17 cellular contexts compared by ENCODE assay signal in the genomic region with DNA sequence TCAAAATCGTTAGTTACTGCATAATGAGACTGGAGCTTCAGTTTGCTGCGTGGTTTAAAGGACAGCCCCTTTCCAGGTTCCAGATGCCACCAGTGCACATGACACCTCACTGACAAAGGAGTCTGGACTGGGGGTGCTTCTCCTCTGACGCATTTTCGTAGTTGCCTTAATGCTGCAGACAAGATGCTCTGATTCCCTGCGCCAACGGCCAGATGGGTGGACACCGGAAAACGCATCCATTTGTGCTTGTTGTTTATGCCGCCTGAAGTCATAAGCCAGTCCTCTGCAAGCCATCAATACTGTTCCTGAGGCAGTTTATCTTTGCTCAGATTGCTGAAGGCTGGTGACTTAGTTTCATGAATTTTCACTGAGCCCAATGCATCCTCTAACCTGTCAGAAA. TPM values are rescaled to one million over a fixed set of nuclear protein-coding genes. Genes with fewer than 3 reads are reported as not detected.
DNase-seq lines count a peak whose midpoint lies in the region; ATAC-seq and TF ChIP-seq lines count a peak whose summit lies in the region.
"Had no signal": no experiment of that assay in that cellular context is flagged by ENCODE, and none has a peak within 500 bp of the region (broad histone marks: within the 10 kb centered on the region; RNA-seq: fewer than 3 reads in every experiment).

No MANE protein-coding gene starts in this region.

- H3K27ac Mint-ChIP-seq in T-helper 2 cell treated with Interferon-gamma antibody and Interleukin-4, amounts not matched to agents 5 μg/mL and 100 μg/mL, for 36 hours, result peak overlapping the region; percentile 20
- H3K27ac Mint-ChIP-seq in glutamatergic neuron (ENCODE audit: unreplicated experiment), result peak overlapping the region; percentile 89
- H3K27ac Mint-ChIP-seq in activated T-helper 1 cell treated with anti-CD3 and anti-CD28 coated beads, Interleukin-12 subunit alpha, Interleukin-12 subunit beta, Interleukin-2, Interleukin-4 antibody, amounts not matched to agents 30 ng/mL and 10 ng/mL and 1 ng/mL, durations not matched to agents 14 hours and 24 hours and 36 hours, result no peak overlapping the region

- H3K27me3 Mint-ChIP-seq in T-helper 2 cell treated with Interferon-gamma antibody and Interleukin-4, amounts not matched to agents 5 μg/mL and 100 μg/mL, for 36 hours (ENCODE audit: low read depth), result no peaks in the 10 kb centered on the region
- H3K27me3 Mint-ChIP-seq in glutamatergic neuron (ENCODE audit: unreplicated experiment), result no peaks in the 10 kb centered on the region
- no peaks in the 10 kb centered on the region for H3K27me3 Mint-ChIP-seq in activated T-helper 1 cell treated with anti-CD3 and anti-CD28 coated beads, Interleukin-12 subunit alpha, Interleukin-12 subunit beta, Interleukin-2, Interleukin-4 antibody, amounts not matched to agents 30 ng/mL and 10 ng/mL and 1 ng/mL, durations not matched to agents 14 hours and 24 hours and 36 hours (ENCODE audit: insufficient read depth)
- H3K27me3 Mint-ChIP-seq: CD4-positive, CD25-positive, alpha-beta regulatory T cell had no signal

- no peak overlapping the region for H3K4me3 Mint-ChIP-seq in T-helper 2 cell treated with Interferon-gamma antibody and Interleukin-4, amounts not matched to agents 5 μg/mL and 100 μg/mL, for 36 hours
- H3K4me3 Mint-ChIP-seq in glutamatergic neuron (ENCODE audit: unreplicated experiment), result peak overlapping the region; percentile 18
- no peak overlapping the region for H3K4me3 Mint-ChIP-seq in activated T-helper 1 cell treated with anti-CD3 and anti-CD28 coated beads, Interleukin-12 subunit alpha, Interleukin-12 subunit beta, Interleukin-2, Interleukin-4 antibody, amounts not matched to agents 30 ng/mL and 10 ng/mL and 1 ng/mL, durations not matched to agents 14 hours and 24 hours and 36 hours
- H3K4me3 Mint-ChIP-seq: CD4-positive, CD25-positive, alpha-beta regulatory T cell had no signal

- H3K9me3 ChIP-seq in BE2C, result no peaks in the 10 kb centered on the region

- DNase-seq in T-helper 2 cell treated with Interferon-gamma antibody and Interleukin-4, amounts not matched to agents 5 μg/mL and 100 μg/mL, for 36 hours (ENCODE audit: low spot score), result no peak
- DNase-seq in T-helper 2 cell (no peak), BE2C (peak; percentile 46), NCI-H524 treated with DMSO at 0.1 percent for 48 hours (lab: John Stamatoyannopoulos, UW) (peak; percentile 92), glutamatergic neuron (no peak), NCI-H1092 treated with DMSO at 0.1 percent for 48 hours (lab: John Stamatoyannopoulos, UW) (no peak)
- no peak for DNase-seq in activated T-helper 1 cell treated with anti-CD3 and anti-CD28 coated beads, Interleukin-12 subunit alpha, Interleukin-12 subunit beta, Interleukin-2, Interleukin-4 antibody, amounts not matched to agents 30 ng/mL and 10 ng/mL and 1 ng/mL, durations not matched to agents 14 hours and 24 hours and 36 hours (ENCODE audit: low spot score)
- DNase-seq: 8988T; CD4-positive, CD25-positive, alpha-beta regulatory T cell; GF-D8; KG1; NCI-H1105; NCI-H1694 treated with DMSO at 0.1 percent for 48 hours; NCI-H446; NCI-H774; PC-9 had no signal

- H3K4me1 Mint-ChIP-seq in T-helper 2 cell treated with Interferon-gamma antibody and Interleukin-4, amounts not matched to agents 5 μg/mL and 100 μg/mL, for 36 hours (ENCODE audit: low read depth), result peaks cover 13% of the 10 kb centered on the region
- peaks cover 52% of the 10 kb centered on the region for H3K4me1 Mint-ChIP-seq in glutamatergic neuron (ENCODE audit: low read depth, unreplicated experiment)
- H3K4me1 Mint-ChIP-seq in activated T-helper 1 cell treated with anti-CD3 and anti-CD28 coated beads, Interleukin-12 subunit alpha, Interleukin-12 subunit beta, Interleukin-2, Interleukin-4 antibody, amounts not matched to agents 30 ng/mL and 10 ng/mL and 1 ng/mL, durations not matched to agents 14 hours and 24 hours and 36 hours (ENCODE audit: low read depth), result peaks cover 37% of the 10 kb centered on the region

- intact Hi-C loops in activated T-helper 1 cell treated with anti-CD3 and anti-CD28 coated beads, Interleukin-12 subunit alpha, Interleukin-12 subunit beta, Interleukin-2, Interleukin-4 antibody, amounts not matched to agents 30 ng/mL and 10 ng/mL and 1 ng/mL, durations not matched to agents 14 hours and 24 hours and 36 hours (cut with micrococcal nuclease), result no loop called here

- no peak overlapping the region; the same call in 1 of the 2 replicates for H3K4me3 ChIP-seq in BE2C (ENCODE audit: low read depth, low read length)
- H3K4me3 ChIP-seq: PC-9 had no signal

- peaks cover 52% of the 10 kb centered on the region for H3K4me1 ChIP-seq in BE2C

- peaks cover 3% of the 10 kb centered on the region for H3K36me3 Mint-ChIP-seq in T-helper 2 cell treated with Interferon-gamma antibody and Interleukin-4, amounts not matched to agents 5 μg/mL and 100 μg/mL, for 36 hours (ENCODE audit: low read depth)
- peaks cover 4% of the 10 kb centered on the region for H3K36me3 Mint-ChIP-seq in glutamatergic neuron (ENCODE audit: unreplicated experiment)
- H3K36me3 Mint-ChIP-seq in activated T-helper 1 cell treated with anti-CD3 and anti-CD28 coated beads, Interleukin-12 subunit alpha, Interleukin-12 subunit beta, Interleukin-2, Interleukin-4 antibody, amounts not matched to agents 30 ng/mL and 10 ng/mL and 1 ng/mL, durations not matched to agents 14 hours and 24 hours and 36 hours (ENCODE audit: low read depth), result peaks cover 8% of the 10 kb centered on the region

- no peak for ATAC-seq in HG02840 (IDR thresholded peaks at IDR 0.05; ENCODE audit: low FRiP score, unreplicated experiment)

- TF ChIP-seq CTCF in BE2C (IDR thresholded peaks at IDR 0.05; ENCODE audit: low read depth, low read length) (no peak), glutamatergic neuron (IDR thresholded peaks at IDR 0.05; ENCODE audit: partially characterized antibody, unreplicated experiment) (no peak)

- no peaks in the 10 kb centered on the region; the same call in 1 of the 2 replicates for H3K36me3 ChIP-seq in BE2C

- H3K27me3 ChIP-seq in BE2C, result no peaks in the 10 kb centered on the region

- H3K9me3 Mint-ChIP-seq in T-helper 2 cell treated with Interferon-gamma antibody and Interleukin-4, amounts not matched to agents 5 μg/mL and 100 μg/mL, for 36 hours, result no peaks in the 10 kb centered on the region
- no peaks in the 10 kb centered on the region for H3K9me3 Mint-ChIP-seq in glutamatergic neuron (ENCODE audit: unreplicated experiment)
- H3K9me3 Mint-ChIP-seq in activated T-helper 1 cell treated with anti-CD3 and anti-CD28 coated beads, Interleukin-12 subunit alpha, Interleukin-12 subunit beta, Interleukin-2, Interleukin-4 antibody, amounts not matched to agents 30 ng/mL and 10 ng/mL and 1 ng/mL, durations not matched to agents 14 hours and 24 hours and 36 hours, result no peaks in the 10 kb centered on the region
- H3K9me3 Mint-ChIP-seq: CD4-positive, CD25-positive, alpha-beta regulatory T cell had no signal

RNA-seq across cellular contexts. Expression of gene FBXO31, which starts 16.0 kb away (rescaled TPM):
- 36.7 TPM for polyA plus RNA-seq in BE2C (2012; ENCODE audit: insufficient read depth, insufficient read length, low read depth)
- total RNA-seq in glutamatergic neuron (ENCODE audit: unreplicated experiment), result 66.7 TPM
- total RNA-seq in activated T-helper 1 cell treated with anti-CD3 and anti-CD28 coated beads, Interleukin-12 subunit alpha, Interleukin-12 subunit beta, Interleukin-2, Interleukin-4 antibody, amounts not matched to agents 30 ng/mL and 10 ng/mL and 1 ng/mL, durations not matched to agents 14 hours and 24 hours and 36 hours, result 40.7 and 41.3 TPM in 2 replicates

RNA-seq across cellular contexts. Expression of gene MAP1LC3B, which starts 24.6 kb away (rescaled TPM):
- 64.2 TPM for polyA plus RNA-seq in BE2C (2012; ENCODE audit: insufficient read depth, insufficient read length, low read depth)
- 297 TPM for total RNA-seq in glutamatergic neuron (ENCODE audit: unreplicated experiment)
- 39.9 and 40.8 TPM in 2 replicates for total RNA-seq in activated T-helper 1 cell treated with anti-CD3 and anti-CD28 coated beads, Interleukin-12 subunit alpha, Interleukin-12 subunit beta, Interleukin-2, Interleukin-4 antibody, amounts not matched to agents 30 ng/mL and 10 ng/mL and 1 ng/mL, durations not matched to agents 14 hours and 24 hours and 36 hours

RNA-seq across cellular contexts. Expression of gene C16orf95, which starts 50.4 kb away (rescaled TPM):
- 3.1 TPM for polyA plus RNA-seq in BE2C (2012; ENCODE audit: insufficient read depth, insufficient read length, low read depth)
- total RNA-seq in glutamatergic neuron (ENCODE audit: unreplicated experiment), result 9.2 TPM
- 9.9 and 10.9 TPM in 2 replicates for total RNA-seq in activated T-helper 1 cell treated with anti-CD3 and anti-CD28 coated beads, Interleukin-12 subunit alpha, Interleukin-12 subunit beta, Interleukin-2, Interleukin-4 antibody, amounts not matched to agents 30 ng/mL and 10 ng/mL and 1 ng/mL, durations not matched to agents 14 hours and 24 hours and 36 hours

Comparison
In these comparisons a context has a peak if more than half of its experiments do, and no peak if none do; other contexts are left out.
1. DNase-seq: peak in BE2C (single experiment) and NCI-H524 treated with DMSO at 0.1 percent for 48 hours (single experiment); none in T-helper 2 cell treated with Interferon-gamma antibody and Interleukin-4, amounts not matched to agents 5 μg/mL and 100 μg/mL, for 36 hours (single experiment), T-helper 2 cell (0 of 5), glutamatergic neuron (single experiment), NCI-H1092 treated with DMSO at 0.1 percent for 48 hours (single experiment) and activated T-helper 1 cell treated with anti-CD3 and anti-CD28 coated beads, Interleukin-12 subunit alpha, Interleukin-12 subunit beta, Interleukin-2, Interleukin-4 antibody, amounts not matched to agents 30 ng/mL and 10 ng/mL and 1 ng/mL, durations not matched to agents 14 hours and 24 hours and 36 hours (single experiment).